Comparison of ENCODE assay signal across 14 cellular contexts in genomic region chr17:68908045-68908444, GRCh38. TPM values are rescaled to one million over a fixed set of nuclear protein-coding genes. Genes with fewer than 3 reads are reported as not detected.
DNase-seq lines count a peak whose midpoint lies in the region; ATAC-seq, FAIRE-seq and TF ChIP-seq lines count a peak whose summit lies in the region.
"Had no signal": no experiment of that assay in that cellular context is flagged by ENCODE, and none has a peak within 500 bp of the region (broad histone marks: within the 10 kb centered on the region; RNA-seq: fewer than 3 reads in every experiment).

No MANE protein-coding gene starts in this region.

- no peaks in the 10 kb centered on the region for H3K27me3 ChIP-seq in bronchial epithelial cell (ENCODE audit: control insufficient read depth, insufficient read depth, low read length)

- H3K36me3 ChIP-seq in bronchial epithelial cell (ENCODE audit: control insufficient read depth, insufficient read depth, low read length) = no peaks in the 10 kb centered on the region
- H3K36me3 ChIP-seq: thoracic aorta had no signal

- H3K36me3 Mint-ChIP-seq in activated T-cell treated with anti-CD3 and anti-CD28 coated beads, Interleukin-2, amount 50 U/mL, for 4 hours (ENCODE audit: insufficient read depth) = no peaks in the 10 kb centered on the region
- H3K36me3 Mint-ChIP-seq: activated naive CD4-positive, alpha-beta T cell treated with anti-CD3 and anti-CD28 coated beads, Interleukin-2, amount 50 U/mL, for 72 hours had no signal

- H3K4me3 Mint-ChIP-seq in activated T-cell treated with anti-CD3 and anti-CD28 coated beads, Interleukin-2, amount 50 U/mL, for 4 hours = no peak overlapping the region

- no peak overlapping the region for H3K4me3 ChIP-seq in bronchial epithelial cell (ENCODE audit: low read depth, low read length)
- H3K4me3 ChIP-seq: thoracic aorta had no signal

- H3K27ac ChIP-seq in temporal lobe (ENCODE audit: low read depth, low read length) = peak overlapping the region; percentile 96
- H3K27ac ChIP-seq: VCaP had no signal

- ATAC-seq in GM19452 (IDR thresholded peaks at IDR 0.05; ENCODE audit: unreplicated experiment) (peak; percentile 58), HG02973 (IDR thresholded peaks at IDR 0.05; ENCODE audit: unreplicated experiment) (peak; percentile 58)
- no peak for ATAC-seq in activated T-cell treated with anti-CD3 and anti-CD28 coated beads, Interleukin-2, amount 50 U/mL, for 4 hours
- ATAC-seq: activated naive CD4-positive, alpha-beta T cell treated with anti-CD3 and anti-CD28 coated beads, Interleukin-2, amount 50 U/mL, for 72 hours had no signal

- no peak for TF ChIP-seq CTCF in bronchial epithelial cell (IDR thresholded peaks at IDR 0.05; ENCODE audit: insufficient read depth, low read length, severe bottlenecking)

- DNase-seq in bronchial epithelial cell (ENCODE audit: low read depth) (peak; percentile 29), NCI-H345 (lab: John Stamatoyannopoulos, UW) (no peak), COLO829 (ENCODE audit: low spot score) (no peak)
- DNase-seq in activated T-cell treated with anti-CD3 and anti-CD28 coated beads, Interleukin-2, amount 50 U/mL, for 4 hours = no peak
- DNase-seq: DMS79, erythroblast, GOT3, Kasumi-1 had no signal

- no peak for FAIRE-seq in bronchial epithelial cell (lab: Jason Lieb, UNC)

- peaks cover 11% of the 10 kb centered on the region for H3K9me3 Mint-ChIP-seq in activated T-cell treated with anti-CD3 and anti-CD28 coated beads, Interleukin-2, amount 50 U/mL, for 4 hours

- no peaks in the 10 kb centered on the region for H3K4me1 Mint-ChIP-seq in activated T-cell treated with anti-CD3 and anti-CD28 coated beads, Interleukin-2, amount 50 U/mL, for 4 hours (ENCODE audit: low read depth)

- peaks cover 7% of the 10 kb centered on the region for H3K27me3 Mint-ChIP-seq in activated T-cell treated with anti-CD3 and anti-CD28 coated beads, Interleukin-2, amount 50 U/mL, for 4 hours (ENCODE audit: low read depth)

RNA-seq across cellular contexts. Expression of gene ABCA8, which starts 47.1 kb away (rescaled TPM):
- total RNA-seq in bronchial epithelial cell (under 0.01 and 0.13 TPM in 2 replicates), temporal lobe (3.9 TPM)
- under 1 TPM in 1 of 3 donors, not detected in 2; 0.35 TPM for total RNA-seq in activated T-cell treated with anti-CD3 and anti-CD28 coated beads, Interleukin-2, amount 50 U/mL, for 4 hours
- total RNA-seq: activated naive CD4-positive, alpha-beta T cell treated with anti-CD3 and anti-CD28 coated beads, Interleukin-2, amount 50 U/mL, for 72 hours had no signal

Comparison
In these comparisons a context has a peak if more than half of its experiments do, and no peak if none do; other contexts are left out.
1. ATAC-seq: peak in GM19452 (single experiment) and HG02973 (single experiment); none in activated T-cell treated with anti-CD3 and anti-CD28 coated beads, Interleukin-2, amount 50 U/mL, for 4 hours (0 of 2).